ENCODE assay signal across 12 cellular contexts in the genomic region with DNA sequence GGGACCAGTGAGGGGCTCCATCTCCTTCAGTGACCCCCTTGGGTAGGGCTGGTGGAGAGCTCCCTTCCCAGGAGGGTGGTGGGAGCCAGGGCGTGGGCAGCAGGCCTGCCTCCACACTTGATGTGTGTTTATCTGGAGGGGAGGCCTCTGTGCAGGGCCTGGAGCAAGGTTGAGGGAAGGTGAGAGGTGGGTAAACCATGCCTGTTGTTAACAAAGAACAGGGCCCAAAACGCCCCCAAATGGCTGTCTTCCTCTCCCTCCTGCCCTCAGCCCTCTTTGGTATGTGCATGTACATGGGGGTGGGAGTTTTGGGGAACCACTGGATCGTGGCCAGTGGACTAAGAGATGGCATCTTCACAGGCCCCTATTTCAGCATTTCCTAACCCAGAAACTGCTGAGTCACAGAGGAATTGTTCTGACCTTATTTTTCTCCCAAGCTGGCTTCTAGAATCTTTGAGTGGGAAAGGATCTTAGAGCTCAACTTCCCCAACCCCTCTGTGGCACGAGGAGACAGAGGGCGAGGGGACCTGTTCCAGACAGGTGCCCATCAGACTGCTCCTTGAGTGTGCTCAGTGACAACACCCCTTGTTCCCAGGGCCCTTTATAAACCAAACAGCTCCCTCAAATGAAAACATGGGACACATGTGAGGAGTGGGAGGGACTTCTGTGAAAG. TPM values are rescaled to one million over a fixed set of nuclear protein-coding genes. Genes with fewer than 3 reads are reported as not detected.
DNase-seq lines count a peak whose midpoint lies in the region; ATAC-seq and TF ChIP-seq lines count a peak whose summit lies in the region.
"Had no signal": no experiment of that assay in that cellular context is flagged by ENCODE, and none has a peak within 500 bp of the region (broad histone marks: within the 10 kb centered on the region; RNA-seq: fewer than 3 reads in every experiment).

No MANE protein-coding gene starts in this region.

- H3K27ac ChIP-seq in SK-N-MC (peak overlapping the region; percentile 59), gastroesophageal sphincter (peak overlapping the region; percentile 24 to 81 (median 79))
- H3K27ac ChIP-seq: cardiac muscle cell had no signal

- H3K9ac ChIP-seq in SK-N-MC (ENCODE audit: insufficient read length), result no peak overlapping the region

- H3K4me1 Mint-ChIP-seq in stimulated activated memory B cell treated with anti-CD40 and anti-IgM and Interleukin-4, amounts not matched to agents 10 μg/mL and 1 μg/mL and 100 μg/mL, for 72 hours, result peaks cover 64% of the 10 kb centered on the region

- no peak for TF ChIP-seq POLR2A in gastroesophageal sphincter (IDR thresholded peaks at IDR 0.05)

- H3K36me3 Mint-ChIP-seq in stimulated activated memory B cell treated with anti-CD40 and anti-IgM and Interleukin-4, amounts not matched to agents 10 μg/mL and 1 μg/mL and 100 μg/mL, for 72 hours, result no peaks in the 10 kb centered on the region

- DNase-seq in DMS53 (lab: John Stamatoyannopoulos, UW), result peak; percentile 52
- DNase-seq in DMS53 treated with DMSO at 0.1 percent for 48 hours (lab: John Stamatoyannopoulos, UW; ENCODE audit: unreplicated experiment), result no peak
- no peak for DNase-seq in SK-N-MC (ENCODE audit: low read depth, low spot score)
- DNase-seq in NCI-H82 treated with DMSO at 0.1 percent for 48 hours (lab: John Stamatoyannopoulos, UW; ENCODE audit: unreplicated experiment), result no peak
- DNase-seq: MM.1S had no signal

- H3K27me3 Mint-ChIP-seq in stimulated activated memory B cell treated with anti-CD40 and anti-IgM and Interleukin-4, amounts not matched to agents 10 μg/mL and 1 μg/mL and 100 μg/mL, for 72 hours, result no peaks in the 10 kb centered on the region

- no peak for TF ChIP-seq CTCF in gastroesophageal sphincter (IDR thresholded peaks at IDR 0.05)

- H3K4me3 ChIP-seq in SK-N-MC, result no peak overlapping the region
- no peak overlapping the region for H3K4me3 ChIP-seq in gastroesophageal sphincter
- H3K4me3 ChIP-seq: cardiac muscle cell had no signal

- no peaks in the 10 kb centered on the region for H3K9me3 Mint-ChIP-seq in stimulated activated memory B cell treated with anti-CD40 and anti-IgM and Interleukin-4, amounts not matched to agents 10 μg/mL and 1 μg/mL and 100 μg/mL, for 72 hours

- no peaks in the 10 kb centered on the region for H3K9me3 ChIP-seq in SK-N-MC (ENCODE audit: low read depth, low read length)
- H3K9me3 ChIP-seq in gastroesophageal sphincter, result no peaks in the 10 kb centered on the region

- peak overlapping the region; percentile 58 for H3K27ac Mint-ChIP-seq in stimulated activated memory B cell treated with anti-CD40 and anti-IgM and Interleukin-4, amounts not matched to agents 10 μg/mL and 1 μg/mL and 100 μg/mL, for 72 hours

- 100% methylated on average over 1 of the region's 5 CpGs; no CpG with 5 or more reads in 1 of the 2 donors for WGBS in gastroesophageal sphincter (ENCODE audit: low coverage in 1 of 2), 2 donors

- no peak overlapping the region for H3K4me3 Mint-ChIP-seq in stimulated activated memory B cell treated with anti-CD40 and anti-IgM and Interleukin-4, amounts not matched to agents 10 μg/mL and 1 μg/mL and 100 μg/mL, for 72 hours

- H3K36me3 ChIP-seq in SK-N-MC (ENCODE audit: insufficient read depth, low read length), result peaks cover 4% of the 10 kb centered on the region; the same call in 1 of the 2 replicates
- H3K36me3 ChIP-seq in gastroesophageal sphincter, result peaks cover 0 to 17% of the 10 kb centered on the region in 2 donors
- H3K36me3 ChIP-seq: cardiac muscle cell had no signal

- H3K4me1 ChIP-seq in gastroesophageal sphincter, result peaks cover 10 to 79% (median 51%) of the 10 kb centered on the region in 3 donors

- H3K27me3 ChIP-seq in gastroesophageal sphincter, result no peaks in the 10 kb centered on the region
- H3K27me3 ChIP-seq: cardiac muscle cell had no signal

- no peak for TF ChIP-seq EP300 in gastroesophageal sphincter (IDR thresholded peaks at IDR 0.05)

- no peak for ATAC-seq in gastroesophageal sphincter
- ATAC-seq in stimulated activated memory B cell treated with anti-CD40 and anti-IgM and Interleukin-4, amounts not matched to agents 10 μg/mL and 1 μg/mL and 100 μg/mL, for 72 hours, result no peak
- no peak for ATAC-seq in HG03469 (IDR thresholded peaks at IDR 0.05; ENCODE audit: unreplicated experiment)
- no peak for ATAC-seq in GM18502 (IDR thresholded peaks at IDR 0.05; ENCODE audit: poor library complexity, unreplicated experiment)
- ATAC-seq: left lobe of liver had no signal

RNA-seq across cellular contexts. Expression of a gene that starts 3.6 kb away (rescaled TPM):
- 10 to 100 TPM; 40.7 to 66.8 (median 53.3) TPM for total RNA-seq in gastroesophageal sphincter

RNA-seq across cellular contexts. Expression of a gene that starts 17.9 kb away (rescaled TPM):
- 10 to 100 TPM; 19.3 to 56.8 (median 25.5) TPM for total RNA-seq in gastroesophageal sphincter

RNA-seq across cellular contexts. Expression of a gene that starts 43.1 kb away (rescaled TPM):
- total RNA-seq in gastroesophageal sphincter, result 10 to 100 TPM; 55.9 to 96.5 (median 59.4) TPM

RNA-seq across cellular contexts. Expression of a gene that starts 51.3 kb away (rescaled TPM):
- total RNA-seq in gastroesophageal sphincter, result 1 to 10 TPM in 2 of 4 donors, under 1 TPM in 2; 0.42 to 1.9 (median 0.75) TPM
- total RNA-seq: A172, left lobe of liver had no signal
